Comparison of ENCODE assay signal across 17 cellular contexts in genomic region chr16:85595299-85595661, GRCh38. TPM values are rescaled to one million over a fixed set of nuclear protein-coding genes. Genes with fewer than 3 reads are reported as not detected.
DNase-seq lines count a peak whose midpoint lies in the region; ATAC-seq and TF ChIP-seq lines count a peak whose summit lies in the region.
"Had no signal": no experiment of that assay in that cellular context is flagged by ENCODE, and none has a peak within 500 bp of the region (broad histone marks: within the 10 kb centered on the region; RNA-seq: fewer than 3 reads in every experiment).

No MANE protein-coding gene starts in this region.

- CTCF ChIA-PET in GM10248 (lab: Yijun Ruan, JAX) = no interaction called here

- no peak overlapping the region for H3K4me3 Mint-ChIP-seq in activated CD4-positive, alpha-beta T cell treated with anti-CD3 and anti-CD28 coated beads, Interleukin-2, amount 10 ng/mL, durations not matched to agents 24 days and 14 days
- no peak overlapping the region for H3K4me3 Mint-ChIP-seq in activated T-helper 1 cell treated with anti-CD3 and anti-CD28 coated beads, Interleukin-12 subunit alpha, Interleukin-12 subunit beta, Interleukin-2, Interleukin-4 antibody, amounts not matched to agents 30 ng/mL and 10 ng/mL and 1 ng/mL, durations not matched to agents 14 hours and 24 hours and 36 hours
- H3K4me3 Mint-ChIP-seq in memory B cell = no peak overlapping the region
- H3K4me3 Mint-ChIP-seq in stimulated activated naive B cell treated with anti-CD40 and anti-IgM and Interleukin-4, amounts not matched to agents 10 μg/mL and 1 μg/mL and 100 μg/mL, for 72 hours = no peak overlapping the region
- no peak overlapping the region for H3K4me3 Mint-ChIP-seq in stimulated activated memory B cell treated with anti-CD40 and anti-IgM and Interleukin-4, amounts not matched to agents 10 μg/mL and 1 μg/mL and 100 μg/mL, for 72 hours
- H3K4me3 Mint-ChIP-seq: GM23338, HFFc6, IgD-negative memory B cell had no signal

- H3K9me3 Mint-ChIP-seq in activated CD4-positive, alpha-beta T cell treated with anti-CD3 and anti-CD28 coated beads, Interleukin-2, amount 10 ng/mL, durations not matched to agents 24 days and 14 days = no peaks in the 10 kb centered on the region
- H3K9me3 Mint-ChIP-seq in activated T-helper 1 cell treated with anti-CD3 and anti-CD28 coated beads, Interleukin-12 subunit alpha, Interleukin-12 subunit beta, Interleukin-2, Interleukin-4 antibody, amounts not matched to agents 30 ng/mL and 10 ng/mL and 1 ng/mL, durations not matched to agents 14 hours and 24 hours and 36 hours = no peaks in the 10 kb centered on the region
- H3K9me3 Mint-ChIP-seq in memory B cell = no peaks in the 10 kb centered on the region
- H3K9me3 Mint-ChIP-seq in stimulated activated naive B cell treated with anti-CD40 and anti-IgM and Interleukin-4, amounts not matched to agents 10 μg/mL and 1 μg/mL and 100 μg/mL, for 72 hours = no peaks in the 10 kb centered on the region
- H3K9me3 Mint-ChIP-seq in stimulated activated memory B cell treated with anti-CD40 and anti-IgM and Interleukin-4, amounts not matched to agents 10 μg/mL and 1 μg/mL and 100 μg/mL, for 72 hours = no peaks in the 10 kb centered on the region
- H3K9me3 Mint-ChIP-seq: GM23338, HFFc6, IgD-negative memory B cell had no signal

- no peaks in the 10 kb centered on the region for H3K36me3 Mint-ChIP-seq in activated CD4-positive, alpha-beta T cell treated with anti-CD3 and anti-CD28 coated beads, Interleukin-2, amount 10 ng/mL, durations not matched to agents 24 days and 14 days (ENCODE audit: low read depth)
- H3K36me3 Mint-ChIP-seq in activated T-helper 1 cell treated with anti-CD3 and anti-CD28 coated beads, Interleukin-12 subunit alpha, Interleukin-12 subunit beta, Interleukin-2, Interleukin-4 antibody, amounts not matched to agents 30 ng/mL and 10 ng/mL and 1 ng/mL, durations not matched to agents 14 hours and 24 hours and 36 hours (ENCODE audit: low read depth) = no peaks in the 10 kb centered on the region
- peaks cover 13% of the 10 kb centered on the region for H3K36me3 Mint-ChIP-seq in memory B cell
- peaks cover 10 to 18% of the 10 kb centered on the region in 2 donors for H3K36me3 Mint-ChIP-seq in stimulated activated naive B cell treated with anti-CD40 and anti-IgM and Interleukin-4, amounts not matched to agents 10 μg/mL and 1 μg/mL and 100 μg/mL, for 72 hours
- peaks cover 20% of the 10 kb centered on the region for H3K36me3 Mint-ChIP-seq in stimulated activated memory B cell treated with anti-CD40 and anti-IgM and Interleukin-4, amounts not matched to agents 10 μg/mL and 1 μg/mL and 100 μg/mL, for 72 hours

- ATAC-seq in memory B cell (ENCODE audit: low read depth) = no peak
- no peak for ATAC-seq in stimulated activated naive B cell treated with anti-CD40 and anti-IgM and Interleukin-4, amounts not matched to agents 10 μg/mL and 1 μg/mL and 100 μg/mL, for 72 hours (replicated peaks)
- ATAC-seq in stimulated activated memory B cell treated with anti-CD40 and anti-IgM and Interleukin-4, amounts not matched to agents 10 μg/mL and 1 μg/mL and 100 μg/mL, for 72 hours = no peak

- TF ChIP-seq CTCF in GM10248 (IDR thresholded peaks at IDR 0.05; ENCODE audit: control extremely low read depth, extremely low read depth, low read depth, missing control alignments) = no peak

- no peak for DNase-seq in activated CD4-positive, alpha-beta T cell treated with anti-CD3 and anti-CD28 coated beads, Interleukin-2, amount 10 ng/mL, durations not matched to agents 24 days and 14 days
- DNase-seq in activated CD4-positive, alpha-beta T cell treated with anti-CD3 and anti-CD28 coated beads for 48 hours = no peak
- no peak for DNase-seq in activated T-helper 1 cell treated with anti-CD3 and anti-CD28 coated beads, Interleukin-12 subunit alpha, Interleukin-12 subunit beta, Interleukin-2, Interleukin-4 antibody, amounts not matched to agents 30 ng/mL and 10 ng/mL and 1 ng/mL, durations not matched to agents 14 hours and 24 hours and 36 hours (ENCODE audit: low spot score)
- DNase-seq in memory B cell (ENCODE audit: low spot score in 2 of 2) (no peak), NCI-H345 treated with DMSO at 0.1 percent for 48 hours (lab: John Stamatoyannopoulos, UW; ENCODE audit: unreplicated experiment) (no peak), GM10248 (ENCODE audit: extremely low spot score) (no peak)
- DNase-seq in stimulated activated naive B cell treated with anti-CD40 and anti-IgM and Interleukin-4, amounts not matched to agents 10 μg/mL and 1 μg/mL and 100 μg/mL, for 72 hours = no peak
- DNase-seq: DMS153, HFFc6, MM.1S, NCI-H2029, NCI-H526 treated with DMSO at 0.1 percent for 48 hours, SHP77 treated with DMSO at 0.1 percent for 48 hours had no signal

- peaks cover 6% of the 10 kb centered on the region for H3K4me1 Mint-ChIP-seq in activated CD4-positive, alpha-beta T cell treated with anti-CD3 and anti-CD28 coated beads, Interleukin-2, amount 10 ng/mL, durations not matched to agents 24 days and 14 days
- peaks cover 10% of the 10 kb centered on the region for H3K4me1 Mint-ChIP-seq in activated T-helper 1 cell treated with anti-CD3 and anti-CD28 coated beads, Interleukin-12 subunit alpha, Interleukin-12 subunit beta, Interleukin-2, Interleukin-4 antibody, amounts not matched to agents 30 ng/mL and 10 ng/mL and 1 ng/mL, durations not matched to agents 14 hours and 24 hours and 36 hours (ENCODE audit: low read depth)
- peaks cover 31% of the 10 kb centered on the region for H3K4me1 Mint-ChIP-seq in memory B cell
- H3K4me1 Mint-ChIP-seq in stimulated activated naive B cell treated with anti-CD40 and anti-IgM and Interleukin-4, amounts not matched to agents 10 μg/mL and 1 μg/mL and 100 μg/mL, for 72 hours = peaks cover 34 to 63% of the 10 kb centered on the region in 2 donors
- H3K4me1 Mint-ChIP-seq in stimulated activated memory B cell treated with anti-CD40 and anti-IgM and Interleukin-4, amounts not matched to agents 10 μg/mL and 1 μg/mL and 100 μg/mL, for 72 hours = peaks cover 51% of the 10 kb centered on the region

- POLR2A ChIA-PET in GM10248 (lab: Yijun Ruan, JAX) = no interaction called here

- H3K27me3 Mint-ChIP-seq in activated CD4-positive, alpha-beta T cell treated with anti-CD3 and anti-CD28 coated beads, Interleukin-2, amount 10 ng/mL, durations not matched to agents 24 days and 14 days = no peaks in the 10 kb centered on the region
- H3K27me3 Mint-ChIP-seq in activated T-helper 1 cell treated with anti-CD3 and anti-CD28 coated beads, Interleukin-12 subunit alpha, Interleukin-12 subunit beta, Interleukin-2, Interleukin-4 antibody, amounts not matched to agents 30 ng/mL and 10 ng/mL and 1 ng/mL, durations not matched to agents 14 hours and 24 hours and 36 hours (ENCODE audit: insufficient read depth) = no peaks in the 10 kb centered on the region
- H3K27me3 Mint-ChIP-seq in memory B cell = no peaks in the 10 kb centered on the region
- no peaks in the 10 kb centered on the region for H3K27me3 Mint-ChIP-seq in stimulated activated naive B cell treated with anti-CD40 and anti-IgM and Interleukin-4, amounts not matched to agents 10 μg/mL and 1 μg/mL and 100 μg/mL, for 72 hours
- H3K27me3 Mint-ChIP-seq in stimulated activated memory B cell treated with anti-CD40 and anti-IgM and Interleukin-4, amounts not matched to agents 10 μg/mL and 1 μg/mL and 100 μg/mL, for 72 hours = no peaks in the 10 kb centered on the region
- H3K27me3 Mint-ChIP-seq: B cell, IgD-negative memory B cell had no signal

- intact Hi-C loops in activated CD4-positive, alpha-beta T cell treated with anti-CD3 and anti-CD28 coated beads, Interleukin-2, amount 10 ng/mL, durations not matched to agents 24 days and 14 days (cut with micrococcal nuclease) = no loop called here
- intact Hi-C loops in activated T-helper 1 cell treated with anti-CD3 and anti-CD28 coated beads, Interleukin-12 subunit alpha, Interleukin-12 subunit beta, Interleukin-2, Interleukin-4 antibody, amounts not matched to agents 30 ng/mL and 10 ng/mL and 1 ng/mL, durations not matched to agents 14 hours and 24 hours and 36 hours (cut with micrococcal nuclease) = no loop called here

- peak overlapping the region; percentile 40 for H3K27ac Mint-ChIP-seq in activated CD4-positive, alpha-beta T cell treated with anti-CD3 and anti-CD28 coated beads, Interleukin-2, amount 10 ng/mL, durations not matched to agents 24 days and 14 days
- peak overlapping the region; percentile 18 for H3K27ac Mint-ChIP-seq in activated T-helper 1 cell treated with anti-CD3 and anti-CD28 coated beads, Interleukin-12 subunit alpha, Interleukin-12 subunit beta, Interleukin-2, Interleukin-4 antibody, amounts not matched to agents 30 ng/mL and 10 ng/mL and 1 ng/mL, durations not matched to agents 14 hours and 24 hours and 36 hours
- peak overlapping the region; percentile 77 for H3K27ac Mint-ChIP-seq in memory B cell
- peak overlapping the region; percentile 3 for H3K27ac Mint-ChIP-seq in stimulated activated naive B cell treated with anti-CD40 and anti-IgM and Interleukin-4, amounts not matched to agents 10 μg/mL and 1 μg/mL and 100 μg/mL, for 72 hours
- no peak overlapping the region for H3K27ac Mint-ChIP-seq in stimulated activated memory B cell treated with anti-CD40 and anti-IgM and Interleukin-4, amounts not matched to agents 10 μg/mL and 1 μg/mL and 100 μg/mL, for 72 hours
- H3K27ac Mint-ChIP-seq: GM23338, HFFc6 had no signal

RNA-seq across cellular contexts. Expression of gene GSE1, which starts 17.8 kb away (rescaled TPM):
- 34.1 and 37.5 TPM in 2 replicates for total RNA-seq in activated CD4-positive, alpha-beta T cell treated with anti-CD3 and anti-CD28 coated beads, Interleukin-2, amount 10 ng/mL, durations not matched to agents 24 days and 14 days
- total RNA-seq in activated T-helper 1 cell treated with anti-CD3 and anti-CD28 coated beads, Interleukin-12 subunit alpha, Interleukin-12 subunit beta, Interleukin-2, Interleukin-4 antibody, amounts not matched to agents 30 ng/mL and 10 ng/mL and 1 ng/mL, durations not matched to agents 14 hours and 24 hours and 36 hours = 35.2 and 35.3 TPM in 2 replicates
